13 cellular contexts compared by ENCODE assay signal in genomic region chr5:120096413-120096812, GRCh38.
A peak's percentile ranks its signal among the peaks of the same experiment; 100 is the strongest.
DNase-seq lines count a peak whose midpoint lies in the region; ATAC-seq and TF ChIP-seq lines count a peak whose summit lies in the region.
"Had no signal": no experiment of that assay in that cellular context is flagged by ENCODE, and none has a peak within 500 bp of the region (broad histone marks: within the 10 kb centered on the region; RNA-seq: fewer than 3 reads in every experiment).

No MANE protein-coding gene starts in this region.

- H3K36me3 ChIP-seq in ascending aorta: no peaks in the 10 kb centered on the region
- no peaks in the 10 kb centered on the region for H3K36me3 ChIP-seq in OCI-LY7 (ENCODE audit: insufficient read depth, low read length)
- H3K36me3 ChIP-seq: esophagus muscularis mucosa had no signal

- H3K9me3 ChIP-seq in ascending aorta (no peaks in the 10 kb centered on the region), OCI-LY7 (ENCODE audit: low read length) (no peaks in the 10 kb centered on the region)
- H3K9me3 ChIP-seq: esophagus muscularis mucosa, mucosa of descending colon had no signal

- H3K4me2 ChIP-seq in OCI-LY7 (ENCODE audit: low read length): no peak overlapping the region

- POLR2A ChIA-PET in OCI-LY7 (lab: Charles Lee): interaction anchor here (0.5 kb wide), 1 partner anchor 25 kb away, joined by 3 read pairs; no protein-coding TSS in a partner anchor

- peaks cover 4 to 37% of the 10 kb centered on the region in 2 donors for H3K4me1 Mint-ChIP-seq in natural killer cell treated with Interleukin-12 subunit alpha and Interleukin-12 subunit beta and Interleukin-15 and Interleukin-18, amount 100 ng/mL, for 72 hours (ENCODE audit: low read depth in 2 of 2)
- H3K4me1 Mint-ChIP-seq in chondrocyte (ENCODE audit: low read depth): no peaks in the 10 kb centered on the region

- H3K27ac Mint-ChIP-seq in natural killer cell treated with Interleukin-12 subunit alpha and Interleukin-12 subunit beta and Interleukin-15 and Interleukin-18, amount 100 ng/mL, for 72 hours: peak overlapping the region in 1 of 2 donors; percentile 67
- no peak overlapping the region for H3K27ac Mint-ChIP-seq in chondrocyte (ENCODE audit: unreplicated experiment)

- intact Hi-C loops in ascending aorta (cut with DNase I) (no loop called here), OCI-LY7 (cut with micrococcal nuclease; ENCODE audit: unreplicated experiment) (no loop called here)

- H3K27ac ChIP-seq in ascending aorta (no peak overlapping the region), OCI-LY7 (ENCODE audit: low read depth, low read length, poor library complexity, severe bottlenecking) (no peak overlapping the region)
- H3K27ac ChIP-seq: esophagus muscularis mucosa had no signal

- no peaks in the 10 kb centered on the region for H3K27me3 Mint-ChIP-seq in natural killer cell treated with Interleukin-12 subunit alpha and Interleukin-12 subunit beta and Interleukin-15 and Interleukin-18, amount 100 ng/mL, for 72 hours
- peaks cover 40% of the 10 kb centered on the region for H3K27me3 Mint-ChIP-seq in chondrocyte (ENCODE audit: low read depth)

- H3K27me3 ChIP-seq in ascending aorta: no peaks in the 10 kb centered on the region
- H3K27me3 ChIP-seq: esophagus muscularis mucosa had no signal

- BruUV-seq in OCI-LY7 (replicated peaks; lab: Mats Ljungman, UMichigan): no TSS peak

- H2AFZ ChIP-seq in OCI-LY7 (ENCODE audit: low read length): no peak overlapping the region

- peak; percentile 65 for ATAC-seq in GM18867 (IDR thresholded peaks at IDR 0.05; ENCODE audit: unreplicated experiment)
- peak; percentile 57 for ATAC-seq in HG03280 (IDR thresholded peaks at IDR 0.05; ENCODE audit: unreplicated experiment)
- ATAC-seq in natural killer cell treated with Interleukin-12 subunit alpha and Interleukin-12 subunit beta and Interleukin-15 and Interleukin-18, amount 100 ng/mL, for 72 hours: peak; percentile 52 to 70
- ATAC-seq: mucosa of descending colon had no signal

- no peaks in the 10 kb centered on the region for H3K4me1 ChIP-seq in ascending aorta
- H3K4me1 ChIP-seq in OCI-LY7 (ENCODE audit: insufficient read depth, low read length, poor library complexity, severe bottlenecking): no peaks in the 10 kb centered on the region

- CTCF ChIA-PET in OCI-LY7 (lab: Charles Lee; ENCODE audit: unreplicated experiment): no interaction called here

- no peaks in the 10 kb centered on the region for H3K36me3 Mint-ChIP-seq in natural killer cell treated with Interleukin-12 subunit alpha and Interleukin-12 subunit beta and Interleukin-15 and Interleukin-18, amount 100 ng/mL, for 72 hours
- H3K36me3 Mint-ChIP-seq in chondrocyte (ENCODE audit: low read depth): no peaks in the 10 kb centered on the region

- H3K4me3 ChIP-seq in ascending aorta: peak overlapping the region; percentile 18 to 21
- H3K4me3 ChIP-seq in OCI-LY7 (ENCODE audit: low read depth, low read length, poor library complexity, severe bottlenecking): no peak overlapping the region
- H3K4me3 ChIP-seq: esophagus muscularis mucosa, mucosa of descending colon had no signal

- no peaks in the 10 kb centered on the region for H3K79me2 ChIP-seq in OCI-LY7 (ENCODE audit: insufficient read depth, low read depth, low read length)

- H3K9me2 ChIP-seq in OCI-LY7 (ENCODE audit: insufficient read depth, low read length): no peaks in the 10 kb centered on the region

- TF ChIP-seq CTCF in ascending aorta (IDR thresholded peaks at IDR 0.05): no peak
- TF ChIP-seq CTCF in chondrocyte (IDR thresholded peaks at IDR 0.05): no peak
- TF ChIP-seq CTCF in OCI-LY7 (conservative IDR thresholded peaks at IDR 0.05; ENCODE audit: low read length): no peak

- H4K20me1 ChIP-seq in OCI-LY7 (ENCODE audit: insufficient read depth, low read length): no peaks in the 10 kb centered on the region

- H3K4me3 Mint-ChIP-seq in natural killer cell treated with Interleukin-12 subunit alpha and Interleukin-12 subunit beta and Interleukin-15 and Interleukin-18, amount 100 ng/mL, for 72 hours: no peak overlapping the region
- no peak overlapping the region for H3K4me3 Mint-ChIP-seq in chondrocyte (ENCODE audit: unreplicated experiment)

- no peak for DNase-seq in ascending aorta (ENCODE audit: low spot score in 2 of 2)
- DNase-seq in natural killer cell treated with Interleukin-12 subunit alpha and Interleukin-12 subunit beta and Interleukin-15 and Interleukin-18, amount 100 ng/mL, for 72 hours (ENCODE audit: low spot score): no peak
- DNase-seq in chondrocyte (ENCODE audit: low spot score): no peak
- DNase-seq in activated CD8-positive, alpha-beta memory T cell treated with anti-CD3 and anti-CD28 coated beads for 24 hours: no peak
- no peak for DNase-seq in cerebellar cortex (ENCODE audit: low spot score)
- no peak for DNase-seq in OCI-LY7 (ENCODE audit: low spot score)
- DNase-seq: activated naive CD4-positive, alpha-beta T cell treated with Interleukin-2 at 50 U/mL for 16 hours; mucosa of descending colon; NCI-H524; stimulated activated CD4-positive, alpha-beta T cell treated with anti-CD3 and anti-CD28 coated beads, Interleukin-4, amount 100 ng/mL, for 24 hours had no signal

- H3K9me3 Mint-ChIP-seq in natural killer cell treated with Interleukin-12 subunit alpha and Interleukin-12 subunit beta and Interleukin-15 and Interleukin-18, amount 100 ng/mL, for 72 hours: no peaks in the 10 kb centered on the region
- H3K9me3 Mint-ChIP-seq in chondrocyte (ENCODE audit: low read depth): no peaks in the 10 kb centered on the region
